In the genomic region with DNA sequence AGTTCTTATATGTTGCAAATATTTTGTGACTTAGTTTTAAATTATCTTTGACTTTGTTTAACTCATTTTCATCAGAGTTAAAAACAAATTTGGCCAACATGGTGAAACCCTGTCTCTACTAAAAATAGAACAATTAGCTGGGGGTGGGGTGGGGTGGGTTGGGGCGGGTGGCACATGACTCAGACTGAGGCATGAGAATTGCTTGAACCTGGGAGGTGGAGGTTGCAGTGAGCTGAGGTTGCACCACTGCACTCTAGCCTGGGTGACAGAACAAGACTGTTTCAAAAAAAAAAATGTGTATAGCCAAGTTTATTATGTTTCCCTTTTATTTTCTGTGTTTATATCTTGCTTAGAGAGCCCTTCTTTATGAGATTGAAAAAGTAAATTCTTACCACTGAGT, we compare ENCODE assay signal across 23 cellular contexts. TPM values are rescaled to one million over a fixed set of nuclear protein-coding genes. Genes with fewer than 3 reads are reported as not detected.
DNase-seq lines count a peak whose midpoint lies in the region; ATAC-seq and TF ChIP-seq lines count a peak whose summit lies in the region.
"Had no signal": no experiment of that assay in that cellular context is flagged by ENCODE, and none has a peak within 500 bp of the region (broad histone marks: within the 10 kb centered on the region; RNA-seq: fewer than 3 reads in every experiment).

No MANE protein-coding gene starts in this region.

- H3K36me3 ChIP-seq in ACC112 (ENCODE audit: insufficient read depth, low read length) (no peaks in the 10 kb centered on the region), RWPE2 (ENCODE audit: low read depth) (no peaks in the 10 kb centered on the region)
- H3K36me3 ChIP-seq: neutrophil had no signal

- no peaks in the 10 kb centered on the region; the same call in 1 of the 2 replicates for H3K27me3 ChIP-seq in ACC112 (ENCODE audit: insufficient read depth, low read length)
- no peaks in the 10 kb centered on the region for H3K27me3 ChIP-seq in RWPE2 (ENCODE audit: insufficient read depth, poor library complexity, severe bottlenecking)
- no peaks in the 10 kb centered on the region for H3K27me3 ChIP-seq in foreskin keratinocyte

- H3K4me3 ChIP-seq in ACC112 (ENCODE audit: low read depth, low read length) = no peak overlapping the region
- H3K4me3 ChIP-seq in RWPE2 (ENCODE audit: severe bottlenecking) = no peak overlapping the region

- CTCF ChIA-PET in activated naive CD4-positive, alpha-beta T cell treated with anti-CD3 and anti-CD28 coated beads, Interleukin-2, amount 10 ng/mL, durations not matched to agents 7 days and 5 days (lab: Charles Lee) = no interaction called here

- H3K9me3 Mint-ChIP-seq in activated naive CD4-positive, alpha-beta T cell treated with anti-CD3 and anti-CD28 coated beads, Interleukin-2, amount 10 ng/mL, durations not matched to agents 7 days and 5 days = no peaks in the 10 kb centered on the region
- H3K9me3 Mint-ChIP-seq in natural killer cell treated with Interleukin-12 subunit alpha and Interleukin-12 subunit beta and Interleukin-15 and Interleukin-18, amount 100 ng/mL, for 72 hours = no peaks in the 10 kb centered on the region
- H3K9me3 Mint-ChIP-seq: activated CD4-positive, alpha-beta memory T cell treated with anti-CD3 and anti-CD28 coated beads for 36 hours; CD4-positive, CD25-positive, alpha-beta regulatory T cell; HFFc6 had no signal

- peaks cover 13% of the 10 kb centered on the region for H3K27me3 Mint-ChIP-seq in activated naive CD4-positive, alpha-beta T cell treated with anti-CD3 and anti-CD28 coated beads, Interleukin-2, amount 10 ng/mL, durations not matched to agents 7 days and 5 days
- H3K27me3 Mint-ChIP-seq in natural killer cell treated with Interleukin-12 subunit alpha and Interleukin-12 subunit beta and Interleukin-15 and Interleukin-18, amount 100 ng/mL, for 72 hours = peaks cover 3 to 19% of the 10 kb centered on the region in 2 donors

- H3K4me1 Mint-ChIP-seq in activated naive CD4-positive, alpha-beta T cell treated with anti-CD3 and anti-CD28 coated beads, Interleukin-2, amount 10 ng/mL, durations not matched to agents 7 days and 5 days = no peaks in the 10 kb centered on the region
- H3K4me1 Mint-ChIP-seq in natural killer cell treated with Interleukin-12 subunit alpha and Interleukin-12 subunit beta and Interleukin-15 and Interleukin-18, amount 100 ng/mL, for 72 hours (ENCODE audit: low read depth in 2 of 2) = no peaks in the 10 kb centered on the region
- H3K4me1 Mint-ChIP-seq: CD4-positive, CD25-positive, alpha-beta regulatory T cell had no signal

- DNase-seq in M059J (ENCODE audit: low read depth) = peak; percentile 64
- DNase-seq in RWPE2 (ENCODE audit: low spot score) = no peak
- no peak for DNase-seq in foreskin keratinocyte
- DNase-seq in activated naive CD4-positive, alpha-beta T cell treated with anti-CD3 and anti-CD28 coated beads, Interleukin-2, amount 10 ng/mL, durations not matched to agents 7 days and 5 days = no peak
- no peak for DNase-seq in effector CD4-positive, alpha-beta T cell
- no peak for DNase-seq in natural killer cell treated with Interleukin-12 subunit alpha and Interleukin-12 subunit beta and Interleukin-15 and Interleukin-18, amount 100 ng/mL, for 72 hours (ENCODE audit: low spot score)
- DNase-seq: activated CD4-positive, alpha-beta memory T cell treated with anti-CD3 and anti-CD28 coated beads for 36 hours; activated T-cell treated with anti-CD3 and anti-CD28 coated beads for 4 hours; anterior cingulate cortex; CD4-positive, CD25-positive, alpha-beta regulatory T cell; cerebellar nuclear complex; effector CD8-positive, alpha-beta T cell; glutamatergic neuron; NCI-H1436; NCI-H2227 treated with DMSO at 0.1 percent for 48 hours; NCI-H774; retina; T-helper 2 cell had no signal

- H3K79me2 ChIP-seq in ACC112 (ENCODE audit: control insufficient read depth, insufficient read depth, low read length, unreplicated experiment) = no peaks in the 10 kb centered on the region

- no peaks in the 10 kb centered on the region for H3K36me3 Mint-ChIP-seq in activated naive CD4-positive, alpha-beta T cell treated with anti-CD3 and anti-CD28 coated beads, Interleukin-2, amount 10 ng/mL, durations not matched to agents 7 days and 5 days
- H3K36me3 Mint-ChIP-seq in natural killer cell treated with Interleukin-12 subunit alpha and Interleukin-12 subunit beta and Interleukin-15 and Interleukin-18, amount 100 ng/mL, for 72 hours = no peaks in the 10 kb centered on the region
- H3K36me3 Mint-ChIP-seq: activated CD4-positive, alpha-beta memory T cell treated with anti-CD3 and anti-CD28 coated beads for 36 hours; CD4-positive, CD25-positive, alpha-beta regulatory T cell had no signal

- no peak for TF ChIP-seq CTCF in RWPE2 (IDR thresholded peaks at IDR 0.05; ENCODE audit: poor library complexity, severe bottlenecking)
- TF ChIP-seq CTCF in foreskin keratinocyte (conservative IDR thresholded peaks at IDR 0.05) = no peak

- no peak overlapping the region for H3K4me3 Mint-ChIP-seq in activated naive CD4-positive, alpha-beta T cell treated with anti-CD3 and anti-CD28 coated beads, Interleukin-2, amount 10 ng/mL, durations not matched to agents 7 days and 5 days
- H3K4me3 Mint-ChIP-seq in natural killer cell treated with Interleukin-12 subunit alpha and Interleukin-12 subunit beta and Interleukin-15 and Interleukin-18, amount 100 ng/mL, for 72 hours = no peak overlapping the region
- H3K4me3 Mint-ChIP-seq: activated CD4-positive, alpha-beta memory T cell treated with anti-CD3 and anti-CD28 coated beads for 36 hours; CD4-positive, CD25-positive, alpha-beta regulatory T cell; HFFc6 had no signal

- no peak overlapping the region for H2AFZ ChIP-seq in ACC112 (ENCODE audit: low read length, unreplicated experiment)

- no peak overlapping the region for H3K27ac Mint-ChIP-seq in activated naive CD4-positive, alpha-beta T cell treated with anti-CD3 and anti-CD28 coated beads, Interleukin-2, amount 10 ng/mL, durations not matched to agents 7 days and 5 days
- no peak overlapping the region for H3K27ac Mint-ChIP-seq in natural killer cell treated with Interleukin-12 subunit alpha and Interleukin-12 subunit beta and Interleukin-15 and Interleukin-18, amount 100 ng/mL, for 72 hours
- H3K27ac Mint-ChIP-seq: activated CD4-positive, alpha-beta memory T cell treated with anti-CD3 and anti-CD28 coated beads for 36 hours; CD4-positive, CD25-positive, alpha-beta regulatory T cell; HFFc6 had no signal

- H3K27ac ChIP-seq in ACC112 (ENCODE audit: low read depth, low read length) (peak overlapping the region; percentile 64), RWPE2 (ENCODE audit: poor library complexity, severe bottlenecking) (peak overlapping the region; percentile 33), foreskin keratinocyte (peak overlapping the region; percentile 25)
- H3K27ac ChIP-seq: neutrophil had no signal

- H3K4me1 ChIP-seq in ACC112 (ENCODE audit: control insufficient read depth, insufficient read depth, low read length, unreplicated experiment) (peaks cover 16% of the 10 kb centered on the region), RWPE2 (ENCODE audit: insufficient read depth, poor library complexity, severe bottlenecking) (peaks cover 8% of the 10 kb centered on the region), foreskin keratinocyte (peaks cover 11% of the 10 kb centered on the region)

- ATAC-seq in RWPE2 (ENCODE audit: low read depth) = peak; percentile 58; the same call in 2 of the 3 replicates
- ATAC-seq in foreskin keratinocyte = peak; percentile 55
- ATAC-seq in HG03460 (IDR thresholded peaks at IDR 0.05; ENCODE audit: unreplicated experiment) = no peak
- ATAC-seq in natural killer cell treated with Interleukin-12 subunit alpha and Interleukin-12 subunit beta and Interleukin-15 and Interleukin-18, amount 100 ng/mL, for 72 hours = no peak
- ATAC-seq: Right ventricle myocardium inferior had no signal

- no peaks in the 10 kb centered on the region for H3K9me3 ChIP-seq in RWPE2 (ENCODE audit: severe bottlenecking)
- H3K9me3 ChIP-seq: neutrophil had no signal

RNA-seq across cellular contexts. Expression of gene LIPG, which starts 14.2 kb away (rescaled TPM):
- 37.9 and 66.5 TPM in 2 replicates for total RNA-seq in M059J (2014; rRNA removed; shearing (Covaris generic))
- 76.3 and 127 TPM in 2 replicates for total RNA-seq in foreskin keratinocyte
- polyA plus RNA-seq in foreskin keratinocyte = 28.8 and 38.0 TPM in 2 replicates
- total RNA-seq in natural killer cell treated with Interleukin-12 subunit alpha and Interleukin-12 subunit beta and Interleukin-15 and Interleukin-18, amount 100 ng/mL, for 72 hours = under 1 TPM in 1 of 2 donors, not detected in 1; 0.19 TPM
- total RNA-seq: CD4-positive, CD25-positive, alpha-beta regulatory T cell; HFFc6; Right ventricle myocardium inferior had no signal
- polyA plus RNA-seq: CD4-positive, CD25-positive, alpha-beta regulatory T cell had no signal

RNA-seq across cellular contexts. Expression of gene RPL17, which starts 55.4 kb away (rescaled TPM):
- total RNA-seq in M059J (2014; rRNA removed; shearing (Covaris generic)) = 1,519 and 2,116 TPM in 2 replicates
- total RNA-seq in foreskin keratinocyte = 2,326 and 2,476 TPM in 2 replicates
- 3,189 and 3,387 TPM in 2 replicates for polyA plus RNA-seq in foreskin keratinocyte
- total RNA-seq in natural killer cell treated with Interleukin-12 subunit alpha and Interleukin-12 subunit beta and Interleukin-15 and Interleukin-18, amount 100 ng/mL, for 72 hours = 1,000 to 10,000 TPM; 1,051 to 1,176 TPM

Comparison
In these comparisons a context has a peak if more than half of its experiments do, and no peak if none do; other contexts are left out.
1. ATAC-seq: peak in RWPE2 (single experiment) and foreskin keratinocyte (single experiment); none in HG03460 (single experiment) and natural killer cell treated with Interleukin-12 subunit alpha and Interleukin-12 subunit beta and Interleukin-15 and Interleukin-18, amount 100 ng/mL, for 72 hours (0 of 2).
2. RNA of gene LIPG, which starts 14.2 kb away (total RNA-seq): 76.3 to 127 TPM in foreskin keratinocyte and 37.9 to 66.5 TPM in M059J; 0.19 TPM in natural killer cell treated with Interleukin-12 subunit alpha and Interleukin-12 subunit beta and Interleukin-15 and Interleukin-18, amount 100 ng/mL, for 72 hours; every median in the first group is over 10 times any median in the second.
3. Peak in every context shown above with its lines, with median percentiles within 50 percentile points of each other: H3K27ac ChIP-seq.